Comparison of ENCODE assay signal across 9 cellular contexts in the genomic region with DNA sequence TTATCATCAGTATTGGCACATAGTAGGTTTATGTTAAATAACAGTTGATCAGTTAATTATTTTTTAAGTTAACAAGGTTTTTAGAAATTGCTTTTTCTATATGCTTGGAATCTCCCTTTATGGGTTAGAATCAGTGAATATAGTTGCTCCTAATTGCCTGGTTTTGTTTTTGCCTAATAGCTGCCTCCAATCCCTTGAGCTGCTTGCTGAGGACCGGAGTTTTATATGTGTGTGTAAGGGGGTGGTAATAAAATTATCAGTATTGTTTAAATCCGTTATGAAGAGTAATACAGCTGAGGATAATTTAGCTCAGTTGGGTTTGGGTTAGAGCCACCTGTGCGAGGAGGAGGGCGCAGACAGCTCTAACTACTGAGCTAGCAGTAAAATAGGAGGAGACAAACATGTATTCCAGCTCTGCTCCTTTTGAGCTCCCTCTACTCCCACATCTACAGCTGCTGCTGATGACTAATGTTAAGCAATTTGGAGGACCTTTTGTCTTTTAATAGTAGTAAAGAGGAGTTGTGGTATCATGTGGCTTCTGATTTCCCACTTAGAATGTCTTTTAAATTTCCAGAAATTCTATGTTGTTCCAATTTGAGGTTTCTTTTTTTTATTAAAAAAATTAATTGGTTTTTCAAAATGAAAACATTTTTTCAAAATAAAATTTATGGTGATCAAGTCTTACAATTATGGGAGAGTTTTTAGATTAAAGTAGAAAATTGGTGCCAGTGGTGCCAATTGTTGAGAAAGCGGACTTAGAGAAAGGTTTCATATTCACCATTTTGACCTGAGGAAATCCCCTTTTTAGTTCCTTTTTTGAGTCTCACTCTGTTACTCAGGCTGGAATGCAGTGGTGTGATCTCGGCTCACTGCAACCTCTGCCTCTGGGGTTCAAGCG.
DNase-seq lines count a peak whose midpoint lies in the region; ATAC-seq and TF ChIP-seq lines count a peak whose summit lies in the region.
"Had no signal": no experiment of that assay in that cellular context is flagged by ENCODE, and none has a peak within 500 bp of the region (broad histone marks: within the 10 kb centered on the region; RNA-seq: fewer than 3 reads in every experiment).

No MANE protein-coding gene starts in this region.

- peaks cover 6% of the 10 kb centered on the region for H3K4me1 Mint-ChIP-seq in activated T-helper 1 cell treated with anti-CD3 and anti-CD28 coated beads, Interleukin-12 subunit alpha, Interleukin-12 subunit beta, Interleukin-2, Interleukin-4 antibody, amounts not matched to agents 30 ng/mL and 10 ng/mL and 1 ng/mL, durations not matched to agents 14 hours and 24 hours and 36 hours (ENCODE audit: low read depth)
- no peaks in the 10 kb centered on the region for H3K4me1 Mint-ChIP-seq in neural progenitor cell

- H3K9me3 Mint-ChIP-seq in activated T-helper 1 cell treated with anti-CD3 and anti-CD28 coated beads, Interleukin-12 subunit alpha, Interleukin-12 subunit beta, Interleukin-2, Interleukin-4 antibody, amounts not matched to agents 30 ng/mL and 10 ng/mL and 1 ng/mL, durations not matched to agents 14 hours and 24 hours and 36 hours = no peaks in the 10 kb centered on the region
- peaks cover 10% of the 10 kb centered on the region for H3K9me3 Mint-ChIP-seq in neural progenitor cell
- H3K9me3 Mint-ChIP-seq: stimulated activated naive CD8-positive, alpha-beta T cell treated with anti-CD3 and anti-CD28 coated beads, Interleukin-15, Interleukin-2, amounts not matched to agents 100 ng/mL and 50 ng/mL, for 24 hours had no signal

- H3K4me2 ChIP-seq in neural progenitor cell = no peak overlapping the region

- no peak overlapping the region for H2AFZ ChIP-seq in neural progenitor cell (replicated peaks)

- H3K9ac ChIP-seq in neural progenitor cell = no peak overlapping the region

- H3K27me3 ChIP-seq in kidney epithelial cell (ENCODE audit: control insufficient read depth, insufficient read depth, low read length) (no peaks in the 10 kb centered on the region), neural progenitor cell (no peaks in the 10 kb centered on the region), testis (no peaks in the 10 kb centered on the region)

- 75% methylated on average over 7 of the region's 7 CpGs for WGBS in testis, 2 donors

- H3K27ac Mint-ChIP-seq in activated T-helper 1 cell treated with anti-CD3 and anti-CD28 coated beads, Interleukin-12 subunit alpha, Interleukin-12 subunit beta, Interleukin-2, Interleukin-4 antibody, amounts not matched to agents 30 ng/mL and 10 ng/mL and 1 ng/mL, durations not matched to agents 14 hours and 24 hours and 36 hours = no peak overlapping the region
- no peak overlapping the region for H3K27ac Mint-ChIP-seq in neural progenitor cell
- H3K27ac Mint-ChIP-seq: stimulated activated naive CD8-positive, alpha-beta T cell treated with anti-CD3 and anti-CD28 coated beads, Interleukin-15, Interleukin-2, amounts not matched to agents 100 ng/mL and 50 ng/mL, for 24 hours had no signal

- no peaks in the 10 kb centered on the region for H3K27me3 Mint-ChIP-seq in activated T-helper 1 cell treated with anti-CD3 and anti-CD28 coated beads, Interleukin-12 subunit alpha, Interleukin-12 subunit beta, Interleukin-2, Interleukin-4 antibody, amounts not matched to agents 30 ng/mL and 10 ng/mL and 1 ng/mL, durations not matched to agents 14 hours and 24 hours and 36 hours (ENCODE audit: insufficient read depth)
- H3K27me3 Mint-ChIP-seq in neural progenitor cell (ENCODE audit: insufficient read depth, low read depth) = no peaks in the 10 kb centered on the region
- H3K27me3 Mint-ChIP-seq: stimulated activated naive CD8-positive, alpha-beta T cell treated with anti-CD3 and anti-CD28 coated beads, Interleukin-15, Interleukin-2, amounts not matched to agents 100 ng/mL and 50 ng/mL, for 24 hours had no signal

- H3K9me3 ChIP-seq in neural progenitor cell (ENCODE audit: low read depth) = no peaks in the 10 kb centered on the region
- H3K9me3 ChIP-seq in testis = no peaks in the 10 kb centered on the region

- H3F3A ChIP-seq in neural progenitor cell (ENCODE audit: low read depth) = no peaks in the 10 kb centered on the region

- in situ Hi-C loops in SK-MEL-5 (cut with HindIII; ENCODE audit: low pct_unique_long_range_greater_than_20kb, low sequenced_read_pairs) = no loop called here

- TF ChIP-seq POLR2A in testis (IDR thresholded peaks at IDR 0.05) = no peak

- no peaks in the 10 kb centered on the region for H3K36me3 Mint-ChIP-seq in activated T-helper 1 cell treated with anti-CD3 and anti-CD28 coated beads, Interleukin-12 subunit alpha, Interleukin-12 subunit beta, Interleukin-2, Interleukin-4 antibody, amounts not matched to agents 30 ng/mL and 10 ng/mL and 1 ng/mL, durations not matched to agents 14 hours and 24 hours and 36 hours (ENCODE audit: low read depth)
- peaks cover 26% of the 10 kb centered on the region for H3K36me3 Mint-ChIP-seq in neural progenitor cell

- H3K27ac ChIP-seq in neural progenitor cell = no peak overlapping the region
- H3K27ac ChIP-seq in testis = no peak overlapping the region

- no peaks in the 10 kb centered on the region for H4K20me1 ChIP-seq in neural progenitor cell (ENCODE audit: low read depth)

- H3K36me3 ChIP-seq in kidney epithelial cell (ENCODE audit: control insufficient read depth, insufficient read depth, low read length) (no peaks in the 10 kb centered on the region), neural progenitor cell (peaks cover 6% of the 10 kb centered on the region), testis (ENCODE audit: low read depth, missing control alignments) (no peaks in the 10 kb centered on the region)

- H3K79me2 ChIP-seq in neural progenitor cell (ENCODE audit: low read depth) = peaks cover 45% of the 10 kb centered on the region

- DNase-seq in EL = peak; percentile 68
- peak; percentile 78 for DNase-seq in SK-MEL-5 (ENCODE audit: low read depth, low spot score)
- peak; percentile 42 for DNase-seq in kidney epithelial cell (ENCODE audit: low read depth)
- DNase-seq in activated T-helper 1 cell treated with anti-CD3 and anti-CD28 coated beads, Interleukin-12 subunit alpha, Interleukin-12 subunit beta, Interleukin-2, Interleukin-4 antibody, amounts not matched to agents 30 ng/mL and 10 ng/mL and 1 ng/mL, durations not matched to agents 14 hours and 24 hours and 36 hours (ENCODE audit: low spot score) = no peak
- no peak for DNase-seq in neural progenitor cell (ENCODE audit: low spot score)
- no peak for DNase-seq in NCI-H1930 (lab: John Stamatoyannopoulos, UW)
- DNase-seq in testis = no peak

- intact Hi-C loops in activated T-helper 1 cell treated with anti-CD3 and anti-CD28 coated beads, Interleukin-12 subunit alpha, Interleukin-12 subunit beta, Interleukin-2, Interleukin-4 antibody, amounts not matched to agents 30 ng/mL and 10 ng/mL and 1 ng/mL, durations not matched to agents 14 hours and 24 hours and 36 hours (cut with micrococcal nuclease) = no loop called here
- intact Hi-C loops in testis (cut with DNase I; ENCODE audit: low total_unique reads) = no loop called here

- H3K4me3 ChIP-seq in kidney epithelial cell (ENCODE audit: low read depth, low read length) (no peak overlapping the region), neural progenitor cell (no peak overlapping the region), testis (no peak overlapping the region)

- no peak overlapping the region for H3K4me3 Mint-ChIP-seq in activated T-helper 1 cell treated with anti-CD3 and anti-CD28 coated beads, Interleukin-12 subunit alpha, Interleukin-12 subunit beta, Interleukin-2, Interleukin-4 antibody, amounts not matched to agents 30 ng/mL and 10 ng/mL and 1 ng/mL, durations not matched to agents 14 hours and 24 hours and 36 hours
- no peak overlapping the region for H3K4me3 Mint-ChIP-seq in neural progenitor cell
- H3K4me3 Mint-ChIP-seq: stimulated activated naive CD8-positive, alpha-beta T cell treated with anti-CD3 and anti-CD28 coated beads, Interleukin-15, Interleukin-2, amounts not matched to agents 100 ng/mL and 50 ng/mL, for 24 hours had no signal

- TF ChIP-seq CTCF in kidney epithelial cell (IDR thresholded peaks at IDR 0.05; ENCODE audit: insufficient read depth, low read length, poor library complexity, severe bottlenecking) (no peak), neural progenitor cell (IDR thresholded peaks at IDR 0.05) (no peak), testis (IDR thresholded peaks at IDR 0.05) (no peak)

- ATAC-seq in HG02870 (IDR thresholded peaks at IDR 0.05; ENCODE audit: unreplicated experiment) = peak; percentile 50

- H3K4me1 ChIP-seq in neural progenitor cell = no peaks in the 10 kb centered on the region
- H3K4me1 ChIP-seq in testis = no peaks in the 10 kb centered on the region

Comparison
In these comparisons a context has a peak if more than half of its experiments do, and no peak if none do; other contexts are left out.
1. DNase-seq: peak in EL (single experiment), SK-MEL-5 (single experiment) and kidney epithelial cell (single experiment); none in activated T-helper 1 cell treated with anti-CD3 and anti-CD28 coated beads, Interleukin-12 subunit alpha, Interleukin-12 subunit beta, Interleukin-2, Interleukin-4 antibody, amounts not matched to agents 30 ng/mL and 10 ng/mL and 1 ng/mL, durations not matched to agents 14 hours and 24 hours and 36 hours (single experiment), neural progenitor cell (single experiment), NCI-H1930 (0 of 2) and testis (single experiment).